ENCODE assay signal across 8 cellular contexts in the genomic region with DNA sequence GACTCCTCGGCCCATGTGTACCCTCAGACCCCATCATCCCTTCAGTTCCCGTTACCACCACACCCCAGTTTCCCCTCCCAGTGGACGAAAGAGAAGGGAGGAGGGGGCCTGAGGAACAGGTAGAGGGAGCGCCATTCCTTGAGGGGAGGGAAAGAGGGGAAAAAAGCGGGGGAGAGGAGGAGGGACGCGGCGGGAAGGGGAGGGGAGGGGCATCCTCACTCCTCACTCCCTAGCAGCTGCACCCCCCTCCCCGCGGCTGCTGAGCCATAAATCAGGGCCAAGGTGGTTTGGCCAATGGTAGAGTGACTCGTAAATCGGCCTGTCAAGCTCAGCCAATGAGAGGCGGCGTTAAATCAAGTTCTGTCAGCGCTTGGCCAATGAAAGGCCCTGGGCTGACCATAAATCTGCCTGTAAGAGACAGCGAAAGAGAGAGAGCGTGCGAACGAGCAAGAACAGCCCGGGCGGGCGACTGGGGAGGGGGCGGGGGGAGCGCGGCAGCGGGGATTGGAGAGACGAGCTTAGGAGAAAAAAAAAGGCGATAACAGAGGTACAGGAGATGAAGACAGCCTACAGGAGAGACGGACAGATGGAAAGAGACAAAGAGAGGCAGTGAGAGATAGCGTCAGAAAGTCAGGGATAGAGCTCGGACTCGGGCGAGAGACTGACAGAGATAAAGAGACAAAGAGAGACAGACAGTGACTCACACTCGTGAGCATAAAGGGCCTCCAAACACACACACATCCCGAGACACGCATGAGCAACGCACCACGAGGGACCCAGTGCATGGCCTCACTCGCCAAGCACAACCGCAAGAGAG. TPM values are rescaled to one million over a fixed set of nuclear protein-coding genes. Genes with fewer than 3 reads are reported as not detected.
DNase-seq lines count a peak whose midpoint lies in the region; ATAC-seq and TF ChIP-seq lines count a peak whose summit lies in the region.

No MANE protein-coding gene starts in this region.

- no peak overlapping the region for H3K27ac Mint-ChIP-seq in activated T-cell treated with anti-CD3 and anti-CD28 coated beads, Interleukin-2, amount 50 U/mL, for 72 hours
- no peak overlapping the region for H3K27ac Mint-ChIP-seq in naive thymus-derived CD4-positive, alpha-beta T cell
- no peak overlapping the region for H3K27ac Mint-ChIP-seq in stimulated activated memory B cell treated with anti-CD40 and anti-IgM and Interleukin-4, amounts not matched to agents 10 μg/mL and 1 μg/mL and 100 μg/mL, for 72 hours

- H3K27ac ChIP-seq in KOPT-K1 (ENCODE audit: low read depth, low read length, poor library complexity, severe bottlenecking) (peak overlapping the region; percentile 85), Panc1 (ENCODE audit: low read length) (peak overlapping the region; percentile 99)
- H3K27ac ChIP-seq in naive thymus-derived CD4-positive, alpha-beta T cell (ENCODE audit: low read depth, low read length) = peak overlapping the region; percentile 85

- H3K27me3 Mint-ChIP-seq in activated T-cell treated with anti-CD3 and anti-CD28 coated beads, Interleukin-2, amount 50 U/mL, for 72 hours (ENCODE audit: low read depth) = peaks cover 6% of the 10 kb centered on the region
- H3K27me3 Mint-ChIP-seq in naive thymus-derived CD4-positive, alpha-beta T cell = no peaks in the 10 kb centered on the region
- H3K27me3 Mint-ChIP-seq in stimulated activated memory B cell treated with anti-CD40 and anti-IgM and Interleukin-4, amounts not matched to agents 10 μg/mL and 1 μg/mL and 100 μg/mL, for 72 hours = no peaks in the 10 kb centered on the region

- H3K36me3 ChIP-seq in KOPT-K1 (ENCODE audit: insufficient read depth, low read length) (no peaks in the 10 kb centered on the region), Panc1 (ENCODE audit: control insufficient read depth, insufficient read depth, low read length) (no peaks in the 10 kb centered on the region)
- H3K36me3 ChIP-seq in naive thymus-derived CD4-positive, alpha-beta T cell (ENCODE audit: control insufficient read depth in 2 of 3, insufficient read depth in 3 of 3, low read length in 3 of 3) = no peaks in the 10 kb centered on the region

- in situ Hi-C loops in Panc1 (cut with HindIII; ENCODE audit: low pct_unique_long_range_greater_than_20kb, low sequenced_read_pairs) = no loop called here

- CTCF ChIA-PET in Panc1 (lab: Charles Lee) = interaction anchor here (0.6 to 1.3 kb wide), 6 partner anchors 9 to 144 kb away, joined by 3 to 8 read pairs (median 3); partner anchors contain the start of gene COPZ1
- CTCF ChIA-PET in naive thymus-derived CD4-positive, alpha-beta T cell (lab: Charles Lee) = interaction anchor here (0.6 to 4.0 kb wide), 16 partner anchors 9 to 137 kb away, joined by 3 to 41 read pairs (median 4); partner anchors contain the start of genes CBX5 and COPZ1

- peaks cover 32% of the 10 kb centered on the region for H3K4me1 ChIP-seq in Panc1 (ENCODE audit: control insufficient read depth, insufficient read depth, low read length)
- H3K4me1 ChIP-seq in naive thymus-derived CD4-positive, alpha-beta T cell (ENCODE audit: control insufficient read depth in 2 of 2, insufficient read depth in 2 of 2, low read length in 2 of 2) = peaks cover 5 to 17% of the 10 kb centered on the region in 2 donors

- peaks cover 26% of the 10 kb centered on the region for H3K4me1 Mint-ChIP-seq in activated T-cell treated with anti-CD3 and anti-CD28 coated beads, Interleukin-2, amount 50 U/mL, for 72 hours (ENCODE audit: low read depth)
- H3K4me1 Mint-ChIP-seq in naive thymus-derived CD4-positive, alpha-beta T cell = peaks cover 11 to 28% (median 18%) of the 10 kb centered on the region in 7 donors
- peaks cover 17% of the 10 kb centered on the region for H3K4me1 Mint-ChIP-seq in stimulated activated memory B cell treated with anti-CD40 and anti-IgM and Interleukin-4, amounts not matched to agents 10 μg/mL and 1 μg/mL and 100 μg/mL, for 72 hours

- H3K27me3 ChIP-seq in Panc1 (ENCODE audit: control insufficient read depth, insufficient read depth, low read length) = no peaks in the 10 kb centered on the region
- no peaks in the 10 kb centered on the region for H3K27me3 ChIP-seq in naive thymus-derived CD4-positive, alpha-beta T cell (ENCODE audit: control insufficient read depth in 2 of 2, insufficient read depth in 2 of 2, low read length in 2 of 2)

- intact Hi-C loops in Panc1 (cut with micrococcal nuclease; ENCODE audit: unreplicated experiment) = no loop called here
- intact Hi-C loops in naive thymus-derived CD4-positive, alpha-beta T cell (cut with micrococcal nuclease) = loop anchor here (1.0 to 2.0 kb wide), 12 partner anchors 9 to 170 kb away; partner anchors contain the start of genes CBX5 (in 2 of the 2), HNRNPA1 (in 2 of the 2), COPZ1 (in 1 of the 2) and NCKAP1L (in 1 of the 2)

- TSS peak; percentile 90 for BruUV-seq in Panc1 (replicated peaks; lab: Mats Ljungman, UMichigan)

- H3K9me3 Mint-ChIP-seq in activated T-cell treated with anti-CD3 and anti-CD28 coated beads, Interleukin-2, amount 50 U/mL, for 72 hours = no peaks in the 10 kb centered on the region
- H3K9me3 Mint-ChIP-seq in naive thymus-derived CD4-positive, alpha-beta T cell = no peaks in the 10 kb centered on the region
- no peaks in the 10 kb centered on the region for H3K9me3 Mint-ChIP-seq in stimulated activated memory B cell treated with anti-CD40 and anti-IgM and Interleukin-4, amounts not matched to agents 10 μg/mL and 1 μg/mL and 100 μg/mL, for 72 hours

- POLR2A ChIA-PET in Panc1 (lab: Charles Lee) = no interaction called here
- POLR2A ChIA-PET in naive thymus-derived CD4-positive, alpha-beta T cell (lab: Charles Lee) = interaction anchor here (0.7 to 5.6 kb wide), 17 partner anchors 9 to 144 kb away, joined by 3 to 68 read pairs (median 5); partner anchors contain the start of genes CBX5, COPZ1 and HNRNPA1

- no peaks in the 10 kb centered on the region for H3K36me3 Mint-ChIP-seq in activated T-cell treated with anti-CD3 and anti-CD28 coated beads, Interleukin-2, amount 50 U/mL, for 72 hours (ENCODE audit: insufficient read depth in 2 of 2)
- H3K36me3 Mint-ChIP-seq in naive thymus-derived CD4-positive, alpha-beta T cell = no peaks in the 10 kb centered on the region
- no peaks in the 10 kb centered on the region for H3K36me3 Mint-ChIP-seq in stimulated activated memory B cell treated with anti-CD40 and anti-IgM and Interleukin-4, amounts not matched to agents 10 μg/mL and 1 μg/mL and 100 μg/mL, for 72 hours

- ATAC-seq in GM21825 (IDR thresholded peaks at IDR 0.05; ENCODE audit: unreplicated experiment) (peak; percentile 91), Panc1 (peak; percentile 96)
- ATAC-seq in activated T-cell treated with anti-CD3 and anti-CD28 coated beads, Interleukin-2, amount 50 U/mL, for 72 hours (replicated peaks in 1 of 2) = peak; percentile 93 to 94
- peak; percentile 95 for ATAC-seq in naive thymus-derived CD4-positive, alpha-beta T cell
- ATAC-seq in stimulated activated memory B cell treated with anti-CD40 and anti-IgM and Interleukin-4, amounts not matched to agents 10 μg/mL and 1 μg/mL and 100 μg/mL, for 72 hours = peak; percentile 99

- H3K4me3 Mint-ChIP-seq in activated T-cell treated with anti-CD3 and anti-CD28 coated beads, Interleukin-2, amount 50 U/mL, for 72 hours = no peak overlapping the region
- no peak overlapping the region for H3K4me3 Mint-ChIP-seq in naive thymus-derived CD4-positive, alpha-beta T cell
- H3K4me3 Mint-ChIP-seq in stimulated activated memory B cell treated with anti-CD40 and anti-IgM and Interleukin-4, amounts not matched to agents 10 μg/mL and 1 μg/mL and 100 μg/mL, for 72 hours = no peak overlapping the region

- H3K4me3 ChIP-seq in Panc1 (ENCODE audit: low read depth in 2 of 2, low read length in 2 of 2) (peak overlapping the region; percentile 75 to 85), fibroblast of mammary gland (ENCODE audit: control insufficient read depth, low read depth, low read length) (peak overlapping the region; percentile 62)
- peak overlapping the region; percentile 88 for H3K4me3 ChIP-seq in naive thymus-derived CD4-positive, alpha-beta T cell (ENCODE audit: low read length)

- H3K9me3 ChIP-seq in KOPT-K1 (ENCODE audit: insufficient read depth, low read length, poor library complexity, severe bottlenecking) (no peaks in the 10 kb centered on the region), Panc1 (ENCODE audit: control insufficient read depth, insufficient read depth, low read depth, low read length) (no peaks in the 10 kb centered on the region)
- H3K9me3 ChIP-seq in naive thymus-derived CD4-positive, alpha-beta T cell (ENCODE audit: control insufficient read depth in 2 of 3, low read length in 3 of 3) = no peaks in the 10 kb centered on the region

- DNase-seq in DMS79 treated with DMSO at 0.1 percent for 48 hours (lab: John Stamatoyannopoulos, UW) (peak; percentile 96), Panc1 (ENCODE audit: low read depth, low spot score) (peak; percentile 98), fibroblast of mammary gland (ENCODE audit: low read depth) (peak; percentile 99)
- peak; percentile 91 to 95 for DNase-seq in activated T-cell treated with anti-CD3 and anti-CD28 coated beads, Interleukin-2, amount 50 U/mL, for 72 hours
- DNase-seq in naive thymus-derived CD4-positive, alpha-beta T cell = peak; percentile 68 to 98 (median 94)

- TF ChIP-seq CTCF in Panc1 (IDR thresholded peaks at IDR 0.05) = no peak
- no peak for TF ChIP-seq CTCF in fibroblast of mammary gland (conservative IDR thresholded peaks at IDR 0.05; ENCODE audit: control insufficient read depth, insufficient read depth, low read depth, low read length)

RNA-seq across cellular contexts. Expression of gene GPR84, which starts 5.1 kb away (rescaled TPM):
- not detected for total RNA-seq in Panc1 (2021; ENCODE audit: unreplicated experiment)
- polyA plus RNA-seq in Panc1 (2012; ENCODE audit: insufficient read length) = not detected
- 10 to 100 TPM in 1 of 2 donors, 1 to 10 TPM in 1; 3.8 to 16.0 TPM for total RNA-seq in activated T-cell treated with anti-CD3 and anti-CD28 coated beads, Interleukin-2, amount 50 U/mL, for 72 hours
- total RNA-seq in naive thymus-derived CD4-positive, alpha-beta T cell = 10 to 100 TPM in 1 of 5 experiments, 1 to 10 TPM in 2, not detected in 2; 1.2 to 13.1 (median 3.9) TPM
- not detected for polyA plus RNA-seq in naive thymus-derived CD4-positive, alpha-beta T cell

RNA-seq across cellular contexts. Expression of gene ZNF385A, which starts 25.4 kb away (rescaled TPM):
- total RNA-seq in Panc1 (2021; ENCODE audit: unreplicated experiment) = 5.9 TPM
- 10.0 TPM for polyA plus RNA-seq in Panc1 (2012; ENCODE audit: insufficient read length)
- 1 to 10 TPM; 1.3 to 2.8 TPM for total RNA-seq in activated T-cell treated with anti-CD3 and anti-CD28 coated beads, Interleukin-2, amount 50 U/mL, for 72 hours
- total RNA-seq in naive thymus-derived CD4-positive, alpha-beta T cell = 10 to 100 TPM in 1 of 5 experiments, 1 to 10 TPM in 4; 1.3 to 69.9 (median 1.4) TPM
- polyA plus RNA-seq in naive thymus-derived CD4-positive, alpha-beta T cell = under 1 TPM; 0.39 to 0.78 TPM

RNA-seq across cellular contexts. Expression of gene COPZ1, which starts 34.2 kb away (rescaled TPM):
- total RNA-seq in Panc1 (2021; ENCODE audit: unreplicated experiment) = 175 TPM
- 147 TPM for polyA plus RNA-seq in Panc1 (2012; ENCODE audit: insufficient read length)
- total RNA-seq in activated T-cell treated with anti-CD3 and anti-CD28 coated beads, Interleukin-2, amount 50 U/mL, for 72 hours = 100 to 1,000 TPM; 124 to 135 TPM
- 100 to 1,000 TPM in 1 of 5 experiments, 10 to 100 TPM in 4; 47.5 to 141 (median 80.0) TPM for total RNA-seq in naive thymus-derived CD4-positive, alpha-beta T cell
- 100 to 1,000 TPM; 131 to 171 TPM for polyA plus RNA-seq in naive thymus-derived CD4-positive, alpha-beta T cell

RNA-seq across cellular contexts. Expression of gene NFE2, which starts 58.3 kb away (rescaled TPM):
- total RNA-seq in Panc1 (2021; ENCODE audit: unreplicated experiment) = 0.26 TPM
- polyA plus RNA-seq in Panc1 (2012; ENCODE audit: insufficient read length) = 0.24 TPM
- under 1 TPM in 1 of 2 donors, not detected in 1; 0.19 TPM for total RNA-seq in activated T-cell treated with anti-CD3 and anti-CD28 coated beads, Interleukin-2, amount 50 U/mL, for 72 hours
- total RNA-seq in naive thymus-derived CD4-positive, alpha-beta T cell = 10 to 100 TPM in 1 of 5 experiments, 1 to 10 TPM in 1, not detected in 3; 2.0 to 23.3 TPM
- under 1 TPM in 1 of 2 donors, not detected in 1; 0.61 TPM for polyA plus RNA-seq in naive thymus-derived CD4-positive, alpha-beta T cell

RNA-seq across cellular contexts. Expression of gene ITGA5, which starts 59.9 kb away (rescaled TPM):
- total RNA-seq in Panc1 (2021; ENCODE audit: unreplicated experiment) = 75.8 TPM
- polyA plus RNA-seq in Panc1 (2012; ENCODE audit: insufficient read length) = 110 TPM
- 10 to 100 TPM; 20.6 to 27.4 TPM for total RNA-seq in activated T-cell treated with anti-CD3 and anti-CD28 coated beads, Interleukin-2, amount 50 U/mL, for 72 hours
- total RNA-seq in naive thymus-derived CD4-positive, alpha-beta T cell = 100 to 1,000 TPM in 4 of 5 experiments, 10 to 100 TPM in 1; 73.9 to 169 (median 145) TPM
- polyA plus RNA-seq in naive thymus-derived CD4-positive, alpha-beta T cell = 10 to 100 TPM; 26.5 to 82.4 TPM

Comparison
In these comparisons a context has a peak if more than half of its experiments do, and no peak if none do; other contexts are left out.
1. Peak in every context shown above with its lines: DNase-seq, ATAC-seq, H3K4me3 ChIP-seq and H3K27ac ChIP-seq.